ENCODE assay signal across 1 cellular context in the genomic region with DNA sequence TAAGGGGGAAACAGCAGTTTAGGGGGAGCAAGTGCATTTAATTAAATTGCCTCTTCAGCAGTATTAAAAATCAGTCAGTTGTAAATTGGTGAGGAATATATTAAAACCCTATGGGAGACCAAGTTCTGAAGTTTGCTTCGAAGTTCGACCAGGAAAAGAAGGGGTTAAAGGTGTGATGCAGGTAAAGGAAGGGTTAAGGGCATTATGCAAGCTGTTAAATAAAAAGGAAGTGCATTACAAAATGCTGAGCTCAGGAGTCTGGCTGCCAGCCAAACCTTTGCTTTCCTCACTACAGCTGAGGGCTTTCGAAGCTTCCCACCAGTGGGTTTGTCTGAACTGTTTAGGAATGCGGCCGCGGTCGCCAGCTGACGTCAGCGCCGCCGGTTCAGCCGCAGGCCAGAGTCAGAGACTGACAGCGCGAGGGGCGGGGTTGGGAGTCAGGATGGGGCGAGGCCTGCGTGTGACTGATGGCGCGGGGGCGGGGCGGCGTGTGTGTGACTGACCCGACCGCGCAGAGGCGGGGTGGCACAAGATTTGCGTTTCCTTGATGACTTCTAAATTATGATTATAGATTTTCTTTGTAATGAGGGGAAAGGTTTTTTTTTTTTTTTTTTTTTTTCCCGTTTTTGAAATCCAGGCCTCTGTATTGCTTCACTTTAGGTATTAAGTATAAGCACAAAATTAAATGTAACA.
TF ChIP-seq lines count a peak whose summit lies in the region.

No MANE protein-coding gene starts in this region.

TF ChIP-seq in K562, 482 proteins besides CTCF, POLR2A, EP300 and RAD21 (continued from another document and continues in another):
- TF ChIP-seq NCOA2 (IDR thresholded peaks at IDR 0.05; ENCODE audit: partially characterized antibody in 2 of 2) (no peak), ZNF431 (CRISPR knock-in tag; IDR thresholded peaks at IDR 0.05) (no peak), SRSF1 (IDR thresholded peaks at IDR 0.05; ENCODE audit: low read depth, low read length) (no peak), E2F3 (CRISPR knock-in tag; IDR thresholded peaks at IDR 0.05) (no peak), PTTG1 (tag; IDR thresholded peaks at IDR 0.05; ENCODE audit: low read depth) (no peak), ZBTB17 (CRISPR knock-in tag; IDR thresholded peaks at IDR 0.05) (no peak), SMAD2 (IDR thresholded peaks at IDR 0.05; ENCODE audit: low read depth, low read length) (no peak), SREBF2 (CRISPR knock-in tag; IDR thresholded peaks at IDR 0.05) (no peak), ZBTB1 (CRISPR knock-in tag; IDR thresholded peaks at IDR 0.05; ENCODE audit: borderline replicate concordance, low read depth) (no peak), ZNF184 (CRISPR knock-in tag; IDR thresholded peaks at IDR 0.05) (no peak), MEF2A (IDR thresholded peaks at IDR 0.05; ENCODE audit: control insufficient read depth, low read depth, low read length) (no peak), BRD9 (IDR thresholded peaks at IDR 0.05; ENCODE audit: low read depth, partially characterized antibody) (no peak), CSDE1 (IDR thresholded peaks at IDR 0.05) (no peak), HDAC2 (IDR thresholded peaks at IDR 0.05) (peak; percentile 79), EWSR1 (IDR thresholded peaks at IDR 0.05; ENCODE audit: borderline replicate concordance, low read depth, partially characterized antibody) (no peak), ZFX (CRISPR knock-in tag; IDR thresholded peaks at IDR 0.05) (no peak), ZBTB7A (IDR thresholded peaks at IDR 0.05; ENCODE audit: borderline replicate concordance, control insufficient read depth, low read depth, low read length) (no peak)
- TF ChIP-seq, protein P1, sequence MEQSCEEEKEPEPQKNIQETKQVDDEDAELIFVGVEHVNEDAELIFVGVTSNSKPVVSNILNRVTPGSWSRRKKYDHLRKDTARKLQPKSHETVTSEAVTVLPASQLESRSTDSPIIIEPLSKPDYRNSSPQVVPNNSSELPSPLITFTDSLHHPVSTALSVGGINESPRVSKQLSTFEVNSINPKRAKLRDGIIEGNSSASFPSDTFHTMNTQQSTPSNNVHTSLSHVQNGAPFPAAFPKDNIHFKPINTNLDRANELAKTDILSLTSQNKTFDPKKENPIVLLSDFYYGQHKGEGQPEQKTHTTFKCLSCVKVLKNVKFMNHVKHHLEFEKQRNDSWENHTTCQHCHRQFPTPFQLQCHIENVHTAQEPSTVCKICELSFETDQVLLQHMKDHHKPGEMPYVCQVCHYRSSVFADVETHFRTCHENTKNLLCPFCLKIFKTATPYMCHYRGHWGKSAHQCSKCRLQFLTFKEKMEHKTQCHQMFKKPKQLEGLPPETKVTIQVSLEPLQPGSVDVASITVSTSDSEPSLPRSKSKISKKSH (CRISPR knock-in tag; IDR thresholded peaks at IDR 0.05): no peak
- TF ChIP-seq, protein P2, sequence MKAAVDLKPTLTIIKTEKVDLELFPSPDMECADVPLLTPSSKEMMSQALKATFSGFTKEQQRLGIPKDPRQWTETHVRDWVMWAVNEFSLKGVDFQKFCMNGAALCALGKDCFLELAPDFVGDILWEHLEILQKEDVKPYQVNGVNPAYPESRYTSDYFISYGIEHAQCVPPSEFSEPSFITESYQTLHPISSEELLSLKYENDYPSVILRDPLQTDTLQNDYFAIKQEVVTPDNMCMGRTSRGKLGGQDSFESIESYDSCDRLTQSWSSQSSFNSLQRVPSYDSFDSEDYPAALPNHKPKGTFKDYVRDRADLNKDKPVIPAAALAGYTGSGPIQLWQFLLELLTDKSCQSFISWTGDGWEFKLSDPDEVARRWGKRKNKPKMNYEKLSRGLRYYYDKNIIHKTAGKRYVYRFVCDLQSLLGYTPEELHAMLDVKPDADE (conservative IDR thresholded peaks at IDR 0.05; ENCODE audit: control insufficient read depth, low read depth, low read length): no peak
- TF ChIP-seq, protein P3, sequence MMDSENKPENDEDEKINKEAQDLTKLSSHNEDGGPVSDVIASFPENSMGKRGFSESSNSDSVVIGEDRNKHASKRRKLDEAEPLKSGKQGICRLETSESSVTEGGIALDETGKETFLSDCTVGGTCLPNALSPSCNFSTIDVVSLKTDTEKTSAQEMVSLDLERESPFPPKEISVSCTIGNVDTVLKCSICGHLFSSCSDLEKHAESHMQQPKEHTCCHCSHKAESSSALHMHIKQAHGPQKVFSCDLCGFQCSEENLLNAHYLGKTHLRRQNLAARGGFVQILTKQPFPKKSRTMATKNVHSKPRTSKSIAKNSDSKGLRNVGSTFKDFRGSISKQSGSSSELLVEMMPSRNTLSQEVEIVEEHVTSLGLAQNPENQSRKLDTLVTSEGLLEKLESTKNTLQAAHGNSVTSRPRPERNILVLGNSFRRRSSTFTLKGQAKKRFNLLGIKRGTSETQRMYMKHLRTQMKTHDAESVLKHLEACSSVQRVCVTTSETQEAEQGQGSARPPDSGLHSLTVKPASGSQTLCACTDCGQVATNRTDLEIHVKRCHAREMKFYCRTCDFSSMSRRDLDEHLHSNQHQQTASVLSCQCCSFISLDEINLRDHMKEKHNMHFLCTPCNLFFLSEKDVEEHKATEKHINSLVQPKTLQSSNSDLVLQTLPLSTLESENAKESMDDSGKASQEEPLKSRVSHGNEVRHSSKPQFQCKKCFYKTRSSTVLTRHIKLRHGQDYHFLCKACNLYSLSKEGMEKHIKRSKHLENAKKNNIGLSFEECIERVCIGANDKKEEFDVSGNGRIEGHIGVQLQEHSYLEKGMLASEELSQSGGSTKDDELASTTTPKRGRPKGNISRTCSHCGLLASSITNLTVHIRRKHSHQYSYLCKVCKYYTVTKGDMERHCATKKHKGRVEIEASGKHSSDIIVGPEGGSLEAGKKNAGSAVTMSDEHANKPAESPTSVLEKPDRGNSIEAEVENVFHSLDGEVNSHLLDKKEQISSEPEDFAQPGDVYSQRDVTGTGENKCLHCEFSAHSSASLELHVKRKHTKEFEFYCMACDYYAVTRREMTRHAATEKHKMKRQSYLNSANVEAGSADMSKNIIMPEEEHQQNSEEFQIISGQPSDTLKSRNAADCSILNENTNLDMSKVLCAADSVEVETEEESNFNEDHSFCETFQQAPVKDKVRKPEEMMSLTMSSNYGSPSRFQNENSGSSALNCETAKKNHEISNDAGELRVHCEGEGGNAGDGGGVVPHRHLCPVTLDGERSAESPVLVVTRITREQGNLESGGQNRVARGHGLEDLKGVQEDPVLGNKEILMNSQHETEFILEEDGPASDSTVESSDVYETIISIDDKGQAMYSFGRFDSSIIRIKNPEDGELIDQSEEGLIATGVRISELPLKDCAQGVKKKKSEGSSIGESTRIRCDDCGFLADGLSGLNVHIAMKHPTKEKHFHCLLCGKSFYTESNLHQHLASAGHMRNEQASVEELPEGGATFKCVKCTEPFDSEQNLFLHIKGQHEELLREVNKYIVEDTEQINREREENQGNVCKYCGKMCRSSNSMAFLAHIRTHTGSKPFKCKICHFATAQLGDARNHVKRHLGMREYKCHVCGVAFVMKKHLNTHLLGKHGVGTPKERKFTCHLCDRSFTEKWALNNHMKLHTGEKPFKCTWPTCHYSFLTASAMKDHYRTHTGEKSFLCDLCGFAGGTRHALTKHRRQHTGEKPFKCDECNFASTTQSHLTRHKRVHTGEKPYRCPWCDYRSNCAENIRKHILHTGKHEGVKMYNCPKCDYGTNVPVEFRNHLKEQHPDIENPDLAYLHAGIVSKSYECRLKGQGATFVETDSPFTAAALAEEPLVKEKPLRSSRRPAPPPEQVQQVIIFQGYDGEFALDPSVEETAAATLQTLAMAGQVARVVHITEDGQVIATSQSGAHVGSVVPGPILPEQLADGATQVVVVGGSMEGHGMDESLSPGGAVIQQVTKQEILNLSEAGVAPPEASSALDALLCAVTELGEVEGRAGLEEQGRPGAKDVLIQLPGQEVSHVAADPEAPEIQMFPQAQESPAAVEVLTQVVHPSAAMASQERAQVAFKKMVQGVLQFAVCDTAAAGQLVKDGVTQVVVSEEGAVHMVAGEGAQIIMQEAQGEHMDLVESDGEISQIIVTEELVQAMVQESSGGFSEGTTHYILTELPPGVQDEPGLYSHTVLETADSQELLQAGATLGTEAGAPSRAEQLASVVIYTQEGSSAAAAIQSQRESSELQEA (IDR thresholded peaks at IDR 0.05; ENCODE audit: low read depth): no peak
- TF ChIP-seq, protein P4, sequence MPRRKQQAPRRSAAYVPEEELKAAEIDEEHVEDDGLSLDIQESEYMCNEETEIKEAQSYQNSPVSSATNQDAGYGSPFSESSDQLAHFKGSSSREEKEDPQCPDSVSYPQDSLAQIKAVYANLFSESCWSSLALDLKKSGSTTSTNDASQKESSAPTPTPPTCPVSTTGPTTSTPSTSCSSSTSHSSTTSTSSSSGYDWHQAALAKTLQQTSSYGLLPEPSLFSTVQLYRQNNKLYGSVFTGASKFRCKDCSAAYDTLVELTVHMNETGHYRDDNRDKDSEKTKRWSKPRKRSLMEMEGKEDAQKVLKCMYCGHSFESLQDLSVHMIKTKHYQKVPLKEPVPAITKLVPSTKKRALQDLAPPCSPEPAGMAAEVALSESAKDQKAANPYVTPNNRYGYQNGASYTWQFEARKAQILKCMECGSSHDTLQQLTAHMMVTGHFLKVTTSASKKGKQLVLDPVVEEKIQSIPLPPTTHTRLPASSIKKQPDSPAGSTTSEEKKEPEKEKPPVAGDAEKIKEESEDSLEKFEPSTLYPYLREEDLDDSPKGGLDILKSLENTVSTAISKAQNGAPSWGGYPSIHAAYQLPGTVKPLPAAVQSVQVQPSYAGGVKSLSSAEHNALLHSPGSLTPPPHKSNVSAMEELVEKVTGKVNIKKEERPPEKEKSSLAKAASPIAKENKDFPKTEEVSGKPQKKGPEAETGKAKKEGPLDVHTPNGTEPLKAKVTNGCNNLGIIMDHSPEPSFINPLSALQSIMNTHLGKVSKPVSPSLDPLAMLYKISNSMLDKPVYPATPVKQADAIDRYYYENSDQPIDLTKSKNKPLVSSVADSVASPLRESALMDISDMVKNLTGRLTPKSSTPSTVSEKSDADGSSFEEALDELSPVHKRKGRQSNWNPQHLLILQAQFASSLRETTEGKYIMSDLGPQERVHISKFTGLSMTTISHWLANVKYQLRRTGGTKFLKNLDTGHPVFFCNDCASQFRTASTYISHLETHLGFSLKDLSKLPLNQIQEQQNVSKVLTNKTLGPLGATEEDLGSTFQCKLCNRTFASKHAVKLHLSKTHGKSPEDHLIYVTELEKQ (CRISPR knock-in tag; IDR thresholded peaks at IDR 0.05): no peak
- TF ChIP-seq, protein P5, sequence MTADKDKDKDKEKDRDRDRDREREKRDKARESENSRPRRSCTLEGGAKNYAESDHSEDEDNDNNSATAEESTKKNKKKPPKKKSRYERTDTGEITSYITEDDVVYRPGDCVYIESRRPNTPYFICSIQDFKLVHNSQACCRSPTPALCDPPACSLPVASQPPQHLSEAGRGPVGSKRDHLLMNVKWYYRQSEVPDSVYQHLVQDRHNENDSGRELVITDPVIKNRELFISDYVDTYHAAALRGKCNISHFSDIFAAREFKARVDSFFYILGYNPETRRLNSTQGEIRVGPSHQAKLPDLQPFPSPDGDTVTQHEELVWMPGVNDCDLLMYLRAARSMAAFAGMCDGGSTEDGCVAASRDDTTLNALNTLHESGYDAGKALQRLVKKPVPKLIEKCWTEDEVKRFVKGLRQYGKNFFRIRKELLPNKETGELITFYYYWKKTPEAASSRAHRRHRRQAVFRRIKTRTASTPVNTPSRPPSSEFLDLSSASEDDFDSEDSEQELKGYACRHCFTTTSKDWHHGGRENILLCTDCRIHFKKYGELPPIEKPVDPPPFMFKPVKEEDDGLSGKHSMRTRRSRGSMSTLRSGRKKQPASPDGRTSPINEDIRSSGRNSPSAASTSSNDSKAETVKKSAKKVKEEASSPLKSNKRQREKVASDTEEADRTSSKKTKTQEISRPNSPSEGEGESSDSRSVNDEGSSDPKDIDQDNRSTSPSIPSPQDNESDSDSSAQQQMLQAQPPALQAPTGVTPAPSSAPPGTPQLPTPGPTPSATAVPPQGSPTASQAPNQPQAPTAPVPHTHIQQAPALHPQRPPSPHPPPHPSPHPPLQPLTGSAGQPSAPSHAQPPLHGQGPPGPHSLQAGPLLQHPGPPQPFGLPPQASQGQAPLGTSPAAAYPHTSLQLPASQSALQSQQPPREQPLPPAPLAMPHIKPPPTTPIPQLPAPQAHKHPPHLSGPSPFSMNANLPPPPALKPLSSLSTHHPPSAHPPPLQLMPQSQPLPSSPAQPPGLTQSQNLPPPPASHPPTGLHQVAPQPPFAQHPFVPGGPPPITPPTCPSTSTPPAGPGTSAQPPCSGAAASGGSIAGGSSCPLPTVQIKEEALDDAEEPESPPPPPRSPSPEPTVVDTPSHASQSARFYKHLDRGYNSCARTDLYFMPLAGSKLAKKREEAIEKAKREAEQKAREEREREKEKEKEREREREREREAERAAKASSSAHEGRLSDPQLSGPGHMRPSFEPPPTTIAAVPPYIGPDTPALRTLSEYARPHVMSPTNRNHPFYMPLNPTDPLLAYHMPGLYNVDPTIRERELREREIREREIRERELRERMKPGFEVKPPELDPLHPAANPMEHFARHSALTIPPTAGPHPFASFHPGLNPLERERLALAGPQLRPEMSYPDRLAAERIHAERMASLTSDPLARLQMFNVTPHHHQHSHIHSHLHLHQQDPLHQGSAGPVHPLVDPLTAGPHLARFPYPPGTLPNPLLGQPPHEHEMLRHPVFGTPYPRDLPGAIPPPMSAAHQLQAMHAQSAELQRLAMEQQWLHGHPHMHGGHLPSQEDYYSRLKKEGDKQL (CRISPR knock-in tag; IDR thresholded peaks at IDR 0.05; ENCODE audit: borderline replicate concordance): no peak
- TF ChIP-seq, protein P6, sequence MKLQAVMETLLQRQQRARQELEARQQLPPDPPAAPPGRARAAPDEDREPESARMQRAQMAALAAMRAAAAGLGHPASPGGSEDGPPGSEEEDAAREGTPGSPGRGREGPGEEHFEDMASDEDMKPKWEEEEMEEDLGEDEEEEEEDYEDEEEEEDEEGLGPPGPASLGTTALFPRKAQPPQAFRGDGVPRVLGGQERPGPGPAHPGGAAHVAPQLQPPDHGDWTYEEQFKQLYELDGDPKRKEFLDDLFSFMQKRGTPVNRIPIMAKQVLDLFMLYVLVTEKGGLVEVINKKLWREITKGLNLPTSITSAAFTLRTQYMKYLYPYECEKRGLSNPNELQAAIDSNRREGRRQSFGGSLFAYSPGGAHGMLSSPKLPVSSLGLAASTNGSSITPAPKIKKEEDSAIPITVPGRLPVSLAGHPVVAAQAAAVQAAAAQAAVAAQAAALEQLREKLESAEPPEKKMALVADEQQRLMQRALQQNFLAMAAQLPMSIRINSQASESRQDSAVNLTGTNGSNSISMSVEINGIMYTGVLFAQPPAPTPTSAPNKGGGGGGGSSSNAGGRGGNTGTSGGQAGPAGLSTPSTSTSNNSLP (IDR thresholded peaks at IDR 0.05; ENCODE audit: borderline replicate concordance, low read depth, low read length): peak; percentile 68; the same call in 1 of the 2 replicates
- TF ChIP-seq, protein P7, sequence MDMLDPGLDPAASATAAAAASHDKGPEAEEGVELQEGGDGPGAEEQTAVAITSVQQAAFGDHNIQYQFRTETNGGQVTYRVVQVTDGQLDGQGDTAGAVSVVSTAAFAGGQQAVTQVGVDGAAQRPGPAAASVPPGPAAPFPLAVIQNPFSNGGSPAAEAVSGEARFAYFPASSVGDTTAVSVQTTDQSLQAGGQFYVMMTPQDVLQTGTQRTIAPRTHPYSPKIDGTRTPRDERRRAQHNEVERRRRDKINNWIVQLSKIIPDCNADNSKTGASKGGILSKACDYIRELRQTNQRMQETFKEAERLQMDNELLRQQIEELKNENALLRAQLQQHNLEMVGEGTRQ (CRISPR knock-in tag; IDR thresholded peaks at IDR 0.05): no peak
- TF ChIP-seq, protein P8, sequence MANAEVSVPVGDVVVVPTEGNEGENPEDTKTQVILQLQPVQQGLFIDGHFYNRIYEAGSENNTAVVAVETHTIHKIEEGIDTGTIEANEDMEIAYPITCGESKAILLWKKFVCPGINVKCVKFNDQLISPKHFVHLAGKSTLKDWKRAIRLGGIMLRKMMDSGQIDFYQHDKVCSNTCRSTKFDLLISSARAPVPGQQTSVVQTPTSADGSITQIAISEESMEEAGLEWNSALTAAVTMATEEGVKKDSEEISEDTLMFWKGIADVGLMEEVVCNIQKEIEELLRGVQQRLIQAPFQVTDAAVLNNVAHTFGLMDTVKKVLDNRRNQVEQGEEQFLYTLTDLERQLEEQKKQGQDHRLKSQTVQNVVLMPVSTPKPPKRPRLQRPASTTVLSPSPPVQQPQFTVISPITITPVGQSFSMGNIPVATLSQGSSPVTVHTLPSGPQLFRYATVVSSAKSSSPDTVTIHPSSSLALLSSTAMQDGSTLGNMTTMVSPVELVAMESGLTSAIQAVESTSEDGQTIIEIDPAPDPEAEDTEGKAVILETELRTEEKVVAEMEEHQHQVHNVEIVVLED (CRISPR knock-in tag; IDR thresholded peaks at IDR 0.05): no peak
